ENCODE assay signal across 17 cellular contexts in the genomic region with DNA sequence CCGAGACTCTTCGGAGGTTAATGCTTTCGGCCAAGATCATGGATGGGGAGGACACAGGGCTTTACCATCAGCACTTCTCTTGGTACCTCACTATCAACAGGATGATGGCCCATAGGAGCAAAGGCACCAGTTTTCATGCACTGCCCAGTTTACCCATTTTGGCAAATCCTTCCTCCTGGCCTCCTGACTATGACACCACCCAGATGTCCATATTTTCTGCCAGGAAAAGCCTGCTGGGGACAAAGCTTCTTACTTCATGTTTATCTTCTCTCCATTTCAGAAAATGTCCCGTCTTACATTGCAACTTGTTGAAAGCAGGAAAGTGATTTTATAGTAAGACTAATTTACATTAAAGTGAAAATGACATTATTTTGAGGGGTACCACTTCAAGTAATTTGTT.
DNase-seq lines count a peak whose midpoint lies in the region; ATAC-seq and TF ChIP-seq lines count a peak whose summit lies in the region.
"Had no signal": no experiment of that assay in that cellular context is flagged by ENCODE, and none has a peak within 500 bp of the region (broad histone marks: within the 10 kb centered on the region; RNA-seq: fewer than 3 reads in every experiment).

No MANE protein-coding gene starts in this region.

- H3K4me1 ChIP-seq in vagina = peaks cover 8% of the 10 kb centered on the region
- H3K4me1 ChIP-seq: A549 had no signal

- H3K27ac ChIP-seq in vagina = peak overlapping the region; percentile 5
- H3K27ac ChIP-seq in coronary artery = peak overlapping the region in 1 of 2 donors; percentile 20
- H3K27ac ChIP-seq: A549 had no signal

- DNase-seq in left ventricle myocardium superior = no peak
- DNase-seq in cardiac septum (ENCODE audit: low spot score) = no peak
- peak; percentile 20 for DNase-seq in fibroblast of gingiva (ENCODE audit: low read depth)
- DNase-seq in osteocyte (ENCODE audit: extremely low spot score, unreplicated experiment) = no peak
- no peak for DNase-seq in vagina (ENCODE audit: extremely low spot score in 2 of 2)
- no peak for DNase-seq in stimulated activated effector memory CD8-positive, alpha-beta T cell treated with anti-CD3 and anti-CD28 coated beads, Interleukin-12 subunit alpha, Interleukin-12 subunit beta, amount 100 ng/mL, for 72 hours (ENCODE audit: low spot score in 2 of 2)
- no peak for DNase-seq in NCI-H774 (lab: John Stamatoyannopoulos, UW)
- DNase-seq in coronary artery (ENCODE audit: low spot score) = no peak
- DNase-seq: C1 segment of cervical spinal cord, DMS79 treated with DMSO at 0.1 percent for 48 hours, NCI-H1105, NCI-H2081, NCI-H2171 treated with DMSO at 0.1 percent for 48 hours, NCI-H446 treated with DMSO at 0.1 percent for 48 hours, NCI-H748 treated with DMSO at 0.1 percent for 48 hours, SIG-M5 had no signal

- H3K27me3 ChIP-seq in vagina = no peaks in the 10 kb centered on the region

- intact Hi-C loops in left ventricle myocardium superior (cut with micrococcal nuclease) (no loop called here), cardiac septum (cut with DNase I) (no loop called here), vagina (cut with DNase I) (no loop called here)

- H3K9me3 ChIP-seq in vagina = no peaks in the 10 kb centered on the region
- H3K9me3 ChIP-seq: A549 had no signal

- no peak overlapping the region for H3K4me3 Mint-ChIP-seq in osteocyte (ENCODE audit: unreplicated experiment)
- no peak overlapping the region for H3K4me3 Mint-ChIP-seq in stimulated activated effector memory CD8-positive, alpha-beta T cell treated with anti-CD3 and anti-CD28 coated beads, Interleukin-12 subunit alpha, Interleukin-12 subunit beta, amount 100 ng/mL, for 72 hours

- peaks cover 17% of the 10 kb centered on the region for H3K4me1 Mint-ChIP-seq in osteocyte (ENCODE audit: unreplicated experiment)
- H3K4me1 Mint-ChIP-seq in stimulated activated effector memory CD8-positive, alpha-beta T cell treated with anti-CD3 and anti-CD28 coated beads, Interleukin-12 subunit alpha, Interleukin-12 subunit beta, amount 100 ng/mL, for 72 hours = no peaks in the 10 kb centered on the region

- H3K4me3 ChIP-seq in vagina = no peak overlapping the region
- no peak overlapping the region for H3K4me3 ChIP-seq in coronary artery
- H3K4me3 ChIP-seq: A549 had no signal

- no peak for TF ChIP-seq POLR2A in vagina (IDR thresholded peaks at IDR 0.05)

- H3K36me3 ChIP-seq in vagina = no peaks in the 10 kb centered on the region

- TF ChIP-seq CTCF in osteocyte (IDR thresholded peaks at IDR 0.05) = no peak
- no peak for TF ChIP-seq CTCF in vagina (IDR thresholded peaks at IDR 0.05)
- TF ChIP-seq CTCF in coronary artery (IDR thresholded peaks at IDR 0.05) = no peak

- no peaks in the 10 kb centered on the region for H3K27me3 Mint-ChIP-seq in osteocyte (ENCODE audit: unreplicated experiment)

- peaks cover 2% of the 10 kb centered on the region for H3K9me3 Mint-ChIP-seq in osteocyte (ENCODE audit: unreplicated experiment)
- no peaks in the 10 kb centered on the region for H3K9me3 Mint-ChIP-seq in stimulated activated effector memory CD8-positive, alpha-beta T cell treated with anti-CD3 and anti-CD28 coated beads, Interleukin-12 subunit alpha, Interleukin-12 subunit beta, amount 100 ng/mL, for 72 hours

- peaks cover 2% of the 10 kb centered on the region for H3K36me3 Mint-ChIP-seq in osteocyte (ENCODE audit: unreplicated experiment)
- no peaks in the 10 kb centered on the region for H3K36me3 Mint-ChIP-seq in stimulated activated effector memory CD8-positive, alpha-beta T cell treated with anti-CD3 and anti-CD28 coated beads, Interleukin-12 subunit alpha, Interleukin-12 subunit beta, amount 100 ng/mL, for 72 hours

- peak; percentile 55 for ATAC-seq in left ventricle myocardium superior
- ATAC-seq in stimulated activated effector memory CD8-positive, alpha-beta T cell treated with anti-CD3 and anti-CD28 coated beads, Interleukin-12 subunit alpha, Interleukin-12 subunit beta, amount 100 ng/mL, for 72 hours = no peak
- ATAC-seq: A549 had no signal

- peak overlapping the region; percentile 77 for H3K27ac Mint-ChIP-seq in osteocyte (ENCODE audit: unreplicated experiment)
- no peak overlapping the region for H3K27ac Mint-ChIP-seq in stimulated activated effector memory CD8-positive, alpha-beta T cell treated with anti-CD3 and anti-CD28 coated beads, Interleukin-12 subunit alpha, Interleukin-12 subunit beta, amount 100 ng/mL, for 72 hours
